Comparison of ENCODE assay signal across 16 cellular contexts in the genomic region with DNA sequence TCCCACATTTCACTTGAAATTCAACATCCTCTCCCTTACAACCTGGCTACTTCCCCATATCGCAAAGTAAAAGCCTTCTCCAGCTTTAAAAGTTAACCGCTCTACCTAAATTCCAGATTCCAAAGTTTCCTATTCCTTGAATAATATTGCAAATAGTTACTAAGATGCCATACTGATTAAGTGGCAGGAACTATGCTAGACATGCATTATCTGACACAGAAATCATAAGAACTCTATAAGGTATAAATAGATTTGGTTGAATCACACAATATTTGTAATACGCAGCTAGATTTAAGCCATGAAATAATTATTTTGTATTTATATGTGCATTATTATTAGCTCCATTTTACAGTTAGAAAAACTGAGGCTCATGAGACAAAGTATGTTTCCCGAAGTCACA.
DNase-seq lines count a peak whose midpoint lies in the region; FAIRE-seq and TF ChIP-seq lines count a peak whose summit lies in the region.
"Had no signal": no experiment of that assay in that cellular context is flagged by ENCODE, and none has a peak within 500 bp of the region (broad histone marks: within the 10 kb centered on the region; RNA-seq: fewer than 3 reads in every experiment).

No MANE protein-coding gene starts in this region.

- TF ChIP-seq CTCF in HFFc6 (IDR thresholded peaks at IDR 0.05) (no peak), astrocyte (IDR thresholded peaks at IDR 0.05; ENCODE audit: insufficient read depth, low read depth, low read length) (no peak), keratinocyte (optimal IDR thresholded peaks at IDR 0.05 in 1 of 3, IDR thresholded peaks at IDR 0.05 in 1 of 3, conservative IDR thresholded peaks at IDR 0.05 in 1 of 3; ENCODE audit: extremely low read depth in 1 of 3, insufficient read depth in 2 of 3, low read length in 3 of 3) (no peak), GM10266 (IDR thresholded peaks at IDR 0.05; ENCODE audit: control insufficient read depth, insufficient read depth, low read depth, missing control alignments) (no peak)

- H2AFZ ChIP-seq in astrocyte (ENCODE audit: low read depth, low read length) (no peak overlapping the region), keratinocyte (ENCODE audit: control insufficient read depth, low read length) (no peak overlapping the region)

- H3K9ac ChIP-seq in astrocyte (ENCODE audit: low read length) (no peak overlapping the region), keratinocyte (ENCODE audit: control insufficient read depth, extremely low read depth, insufficient read depth, low read length) (no peak overlapping the region), skeletal muscle tissue (ENCODE audit: low read depth in 1 of 3, low read length in 3 of 3) (no peak overlapping the region)

- dilution Hi-C loops in keratinocyte (cut with MboI; ENCODE audit: extremely low pct_ligation_motif_present, low sequenced_read_pairs) = no loop called here

- DNase-seq in HFFc6 (peak; percentile 6), astrocyte (ENCODE audit: low read depth) (peak; percentile 57), keratinocyte (ENCODE audit: low read depth, low spot score) (no peak), GM10266 (ENCODE audit: extremely low spot score) (no peak), retina (no peak), DMS79 (lab: John Stamatoyannopoulos, UW) (no peak), SK-N-DZ (ENCODE audit: low spot score) (no peak)
- DNase-seq: activated CD4-positive, CD25-positive, alpha-beta regulatory T cell treated with anti-CD3 and anti-CD28 coated beads, Interleukin-2, amount 50 U/mL, for 72 hours; naive thymus-derived CD8-positive, alpha-beta T cell; NCI-H2081 treated with DMSO at 0.1 percent for 48 hours; NCI-H524; stimulated activated naive CD8-positive, alpha-beta T cell treated with anti-CD3 and anti-CD28 coated beads, Interleukin-15, amount 100 ng/mL, for 72 hours had no signal

- H3K9me3 Mint-ChIP-seq in HFFc6 (no peaks in the 10 kb centered on the region), astrocyte (ENCODE audit: unreplicated experiment) (no peaks in the 10 kb centered on the region)
- H3K9me3 Mint-ChIP-seq: stimulated activated naive CD8-positive, alpha-beta T cell treated with anti-CD3 and anti-CD28 coated beads, Interleukin-15, amount 100 ng/mL, for 72 hours had no signal

- H3K27ac ChIP-seq in astrocyte (ENCODE audit: low read depth, low read length) (peak overlapping the region; percentile 48), keratinocyte (ENCODE audit: control insufficient read depth, insufficient read depth, low read length) (no peak overlapping the region), skeletal muscle tissue (ENCODE audit: low read depth, low read length) (peak overlapping the region; percentile 26)

- H3K27me3 Mint-ChIP-seq in HFFc6 (ENCODE audit: insufficient read depth) (no peaks in the 10 kb centered on the region; the same call in 1 of the 2 replicates), astrocyte (ENCODE audit: low read depth, unreplicated experiment) (no peaks in the 10 kb centered on the region)
- H3K27me3 Mint-ChIP-seq: stimulated activated naive CD8-positive, alpha-beta T cell treated with anti-CD3 and anti-CD28 coated beads, Interleukin-15, amount 100 ng/mL, for 72 hours had no signal

- H3K4me3 ChIP-seq in astrocyte (ENCODE audit: insufficient read depth, low read depth, low read length) (no peak overlapping the region), keratinocyte (ENCODE audit: control insufficient read depth in 2 of 3, extremely low read depth in 1 of 3, insufficient read depth in 2 of 3, low read depth in 1 of 3, low read length in 3 of 3) (no peak overlapping the region), skeletal muscle tissue (ENCODE audit: low read length in 3 of 3) (no peak overlapping the region)

- H4K20me1 ChIP-seq in astrocyte (ENCODE audit: insufficient read depth, low read length) (peaks cover 3% of the 10 kb centered on the region), keratinocyte (ENCODE audit: control insufficient read depth, extremely low read depth, insufficient read depth, low read length) (no peaks in the 10 kb centered on the region)

- H3K36me3 ChIP-seq in astrocyte (ENCODE audit: insufficient read depth, low read length) (no peaks in the 10 kb centered on the region), keratinocyte (ENCODE audit: control insufficient read depth in 2 of 2, extremely low read depth in 1 of 2, insufficient read depth in 2 of 2, low read length in 2 of 2) (no peaks in the 10 kb centered on the region), skeletal muscle tissue (ENCODE audit: control insufficient read depth in 3 of 3, insufficient read depth in 3 of 3, low read length in 3 of 3) (no peaks in the 10 kb centered on the region)

- H3K9me1 ChIP-seq in keratinocyte (ENCODE audit: control insufficient read depth, extremely low read depth, insufficient read depth, low read length) = no peaks in the 10 kb centered on the region

- H3K4me1 Mint-ChIP-seq in HFFc6 (ENCODE audit: low read depth) (peaks cover 36% of the 10 kb centered on the region), astrocyte (ENCODE audit: low read depth, unreplicated experiment) (peaks cover 20% of the 10 kb centered on the region)
- H3K4me1 Mint-ChIP-seq: naive thymus-derived CD8-positive, alpha-beta T cell; stimulated activated naive CD8-positive, alpha-beta T cell treated with anti-CD3 and anti-CD28 coated beads, Interleukin-15, amount 100 ng/mL, for 72 hours had no signal

- H3K4me2 ChIP-seq in astrocyte (ENCODE audit: low read length) (peak overlapping the region; percentile 54), keratinocyte (ENCODE audit: control insufficient read depth, extremely low read depth, insufficient read depth, low read depth, low read length) (peak overlapping the region; percentile 68)

- H3K36me3 Mint-ChIP-seq in HFFc6 (ENCODE audit: low read depth) (no peaks in the 10 kb centered on the region), astrocyte (ENCODE audit: low read depth, unreplicated experiment) (no peaks in the 10 kb centered on the region)
- H3K36me3 Mint-ChIP-seq: naive thymus-derived CD8-positive, alpha-beta T cell had no signal

- FAIRE-seq in astrocyte (lab: Jason Lieb, UNC) = peak; percentile 63
- no peak for FAIRE-seq in keratinocyte (lab: Jason Lieb, UNC)
- FAIRE-seq: colon, endometrium, frontal cortex had no signal

- H3K9me3 ChIP-seq in astrocyte (ENCODE audit: insufficient read depth, low read depth, low read length) (no peaks in the 10 kb centered on the region), keratinocyte (ENCODE audit: control insufficient read depth, low read depth, low read length) (no peaks in the 10 kb centered on the region), skeletal muscle tissue (ENCODE audit: control insufficient read depth in 3 of 3, low read length in 3 of 3) (no peaks in the 10 kb centered on the region)

- H3K4me3 Mint-ChIP-seq in HFFc6 = peak overlapping the region; percentile 31; the same call in 1 of the 2 replicates
- no peak overlapping the region for H3K4me3 Mint-ChIP-seq in astrocyte (ENCODE audit: unreplicated experiment)
- H3K4me3 Mint-ChIP-seq: naive thymus-derived CD8-positive, alpha-beta T cell; stimulated activated naive CD8-positive, alpha-beta T cell treated with anti-CD3 and anti-CD28 coated beads, Interleukin-15, amount 100 ng/mL, for 72 hours had no signal

- H3K4me1 ChIP-seq in astrocyte (ENCODE audit: insufficient read depth, low read length) = peaks cover 26% of the 10 kb centered on the region
- H3K4me1 ChIP-seq in keratinocyte (ENCODE audit: control insufficient read depth, extremely low read depth, insufficient read depth, low read length) = peaks cover 19% of the 10 kb centered on the region
- H3K4me1 ChIP-seq in skeletal muscle tissue (ENCODE audit: control insufficient read depth in 3 of 3, insufficient read depth in 3 of 3, low read length in 3 of 3) = peaks cover 29 to 41% (median 36%) of the 10 kb centered on the region in 3 donors

- H3K27ac Mint-ChIP-seq in HFFc6 (peak overlapping the region; percentile 68; the same call in 1 of the 2 replicates), astrocyte (ENCODE audit: unreplicated experiment) (no peak overlapping the region)
- H3K27ac Mint-ChIP-seq: naive thymus-derived CD8-positive, alpha-beta T cell; stimulated activated naive CD8-positive, alpha-beta T cell treated with anti-CD3 and anti-CD28 coated beads, Interleukin-15, amount 100 ng/mL, for 72 hours had no signal

- H3K79me2 ChIP-seq in astrocyte (ENCODE audit: insufficient read depth, low read length) (peaks cover 61% of the 10 kb centered on the region), keratinocyte (ENCODE audit: control insufficient read depth, insufficient read depth, low read length) (peaks cover 19% of the 10 kb centered on the region)

- H3K27me3 ChIP-seq in astrocyte (ENCODE audit: insufficient read depth, low read length) = no peaks in the 10 kb centered on the region
- no peaks in the 10 kb centered on the region for H3K27me3 ChIP-seq in keratinocyte (ENCODE audit: control insufficient read depth, extremely low read depth, insufficient read depth, low read length)
- H3K27me3 ChIP-seq in skeletal muscle tissue (ENCODE audit: control insufficient read depth in 3 of 3, insufficient read depth in 3 of 3, low read length in 3 of 3) = no peaks in the 10 kb centered on the region

Comparison
In these comparisons a context has a peak if more than half of its experiments do, and no peak if none do; other contexts are left out.
1. DNase-seq: peak in HFFc6 (single experiment) and astrocyte (single experiment); none in keratinocyte (single experiment), GM10266 (single experiment), retina (single experiment), DMS79 (single experiment) and SK-N-DZ (single experiment).